Comparison of ENCODE assay signal across 30 cellular contexts in the genomic region with DNA sequence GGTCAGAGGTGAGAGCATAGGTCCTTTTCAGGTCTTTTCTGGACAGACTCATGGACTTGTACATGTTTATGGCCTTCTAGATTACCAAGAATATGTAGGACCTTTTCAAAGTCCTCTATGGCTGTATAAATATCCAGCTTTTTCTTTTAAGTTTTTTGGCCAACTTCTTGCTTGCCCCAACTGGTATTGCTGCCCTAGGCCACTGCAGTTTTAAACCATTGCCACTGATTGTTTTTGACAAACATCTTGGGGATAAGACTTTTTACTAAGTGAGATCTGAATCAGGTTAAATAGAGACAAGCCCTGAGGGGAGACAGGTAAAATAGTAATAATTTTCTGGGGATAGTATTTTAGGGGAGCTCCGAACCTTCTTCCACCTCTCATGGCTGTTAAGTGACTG. TPM values are rescaled to one million over a fixed set of nuclear protein-coding genes. Genes with fewer than 3 reads are reported as not detected.
"Had no signal": no experiment of that assay in that cellular context is flagged by ENCODE, and none has a peak within 500 bp of the region (broad histone marks: within the 10 kb centered on the region; RNA-seq: fewer than 3 reads in every experiment).

No MANE protein-coding gene starts in this region.

- H3K4me2 ChIP-seq: neural progenitor cell, smooth muscle cell had no signal

- H3K36me3 ChIP-seq: neural progenitor cell, neutrophil, ovary, spleen, suprapubic skin, tibial artery, transverse colon, upper lobe of right lung, uterus had no signal

- ATAC-seq: naive thymus-derived CD4-positive, alpha-beta T cell; natural killer cell; psoas muscle; right cardiac atrium; sciatic nerve; stimulated activated memory B cell treated with anti-CD40 and anti-IgM and Interleukin-4, amounts not matched to agents 10 μg/mL and 1 μg/mL and 100 μg/mL, for 72 hours; stimulated activated naive CD8-positive, alpha-beta T cell treated with anti-CD3 and anti-CD28 coated beads, Interleukin-15, amount 100 ng/mL, for 72 hours; stimulated activated naive CD8-positive, alpha-beta T cell treated with anti-CD3 and anti-CD28 coated beads, Interleukin-15, Interleukin-2, amounts not matched to agents 100 U/mL and 50 U/mL, for 24 hours; upper lobe of right lung had no signal

- H3K27ac ChIP-seq: neural progenitor cell, neutrophil, ovary, parathyroid adenoma, psoas muscle, skin epidermis, spleen, suprapubic skin, testis, tibial artery, transverse colon, upper lobe of right lung, uterus had no signal

- H3K79me2 ChIP-seq: parathyroid adenoma had no signal

- H3K4me3 ChIP-seq: neural progenitor cell, ovary, psoas muscle, skin epidermis, smooth muscle cell, spleen, suprapubic skin, testis, tibial artery, transverse colon, upper lobe of right lung, uterus had no signal

- H3K27me3 ChIP-seq: neural progenitor cell, neutrophil, ovary, spleen, suprapubic skin, testis, tibial artery, transverse colon, upper lobe of right lung, uterus had no signal

- H3K9ac ChIP-seq: neural progenitor cell, parathyroid adenoma had no signal

- H3K4me1 ChIP-seq: neural progenitor cell, parathyroid adenoma, testis, upper lobe of right lung, uterus had no signal

- H2AFZ ChIP-seq: neural progenitor cell, parathyroid adenoma had no signal

- DNase-seq: naive thymus-derived CD4-positive, alpha-beta T cell; natural killer cell; nucleus accumbens; ovary; posterior cingulate gyrus; psoas muscle; right cardiac atrium; spleen; stimulated activated CD4-positive, alpha-beta T cell treated with anti-CD3 and anti-CD28 coated beads, Interleukin-12 subunit alpha, Interleukin-12 subunit beta, amount 100 ng/mL, for 4 hours; stimulated activated CD4-positive, alpha-beta T cell treated with anti-CD3 and anti-CD28 coated beads, Interleukin-1b, Interleukin-23, amount 100 ng/mL, for 48 hours; stimulated activated CD4-positive, alpha-beta T cell treated with anti-CD3 and anti-CD28 coated beads, Interleukin-4, amount 100 ng/mL, for 1 hour; stimulated activated CD4-positive, alpha-beta T cell treated with anti-CD3 and anti-CD28 coated beads, Interleukin-4, amount 100 ng/mL, for 4 hours; stimulated activated CD8-positive, alpha-beta memory T cell treated with anti-CD3 and anti-CD28 coated beads, Interleukin-4, amount 100 ng/mL, for 48 hours; stimulated activated naive CD4-positive, alpha-beta T cell; stimulated activated naive CD8-positive, alpha-beta T cell treated with anti-CD3 and anti-CD28 coated beads, Interleukin-15, amount 100 ng/mL, for 72 hours; stimulated activated naive CD8-positive, alpha-beta T cell treated with anti-CD3 and anti-CD28 coated beads, Interleukin-15, Interleukin-2, amounts not matched to agents 100 U/mL and 50 U/mL, for 24 hours; substantia nigra; testis; tibial artery; transverse colon; upper lobe of right lung; uterus had no signal

- H3K9me3 ChIP-seq: neutrophil, testis, tibial artery, upper lobe of right lung, uterus had no signal

RNA-seq across cellular contexts. Expression of a gene that starts 14.8 kb away (rescaled TPM):
- polyA plus RNA-seq: naive thymus-derived CD4-positive, alpha-beta T cell had no signal
